ENCODE assay signal across 9 cellular contexts in the genomic region with DNA sequence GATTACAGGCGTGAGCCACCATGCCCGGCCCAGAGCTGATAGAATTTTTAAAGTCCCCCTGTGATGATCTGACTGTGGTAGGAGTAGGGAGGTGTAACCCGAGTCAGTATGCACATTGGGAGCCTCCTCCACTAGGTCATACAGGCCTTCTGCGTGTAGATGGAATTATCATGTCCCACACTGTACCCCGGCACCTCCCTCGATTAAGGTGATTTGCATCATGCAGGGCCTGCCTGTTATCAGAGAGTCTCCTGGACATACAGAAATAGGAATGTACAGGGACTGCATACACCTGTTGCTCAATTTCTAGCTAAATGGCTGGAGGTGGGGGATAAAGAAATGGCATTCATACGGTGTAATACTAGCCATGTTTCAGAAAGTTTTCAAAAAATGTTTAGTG. TPM values are rescaled to one million over a fixed set of nuclear protein-coding genes. Genes with fewer than 3 reads are reported as not detected.
DNase-seq lines count a peak whose midpoint lies in the region; ATAC-seq and TF ChIP-seq lines count a peak whose summit lies in the region.
"Had no signal": no experiment of that assay in that cellular context is flagged by ENCODE, and none has a peak within 500 bp of the region (broad histone marks: within the 10 kb centered on the region; RNA-seq: fewer than 3 reads in every experiment).

No MANE protein-coding gene starts in this region.

- no peaks in the 10 kb centered on the region for H3K36me3 ChIP-seq in hepatocyte (replicated peaks; ENCODE audit: insufficient read depth, low read depth)

- H3K4me1 Mint-ChIP-seq in activated CD4-positive, alpha-beta T cell treated with anti-CD3 and anti-CD28 coated beads, Interleukin-2, amount 10 ng/mL, durations not matched to agents 7 days and 5 days: peaks cover 44% of the 10 kb centered on the region
- peaks cover 46% of the 10 kb centered on the region for H3K4me1 Mint-ChIP-seq in activated CD4-positive, alpha-beta memory T cell treated with anti-CD3 and anti-CD28 coated beads, Interleukin-2, amount 10 ng/mL, durations not matched to agents 7 days and 5 days
- H3K4me1 Mint-ChIP-seq in stimulated activated naive CD8-positive, alpha-beta T cell treated with anti-CD3 and anti-CD28 coated beads, Interleukin-15, amount 100 ng/mL, for 72 hours: peaks cover 46% of the 10 kb centered on the region

- ATAC-seq in stimulated activated naive CD8-positive, alpha-beta T cell treated with anti-CD3 and anti-CD28 coated beads, Interleukin-15, amount 100 ng/mL, for 72 hours: no peak
- ATAC-seq in GM21737 (IDR thresholded peaks at IDR 0.05; ENCODE audit: unreplicated experiment): no peak
- no peak for ATAC-seq in GM18858 (IDR thresholded peaks at IDR 0.05; ENCODE audit: unreplicated experiment)

- H3K4me3 Mint-ChIP-seq in activated CD4-positive, alpha-beta T cell treated with anti-CD3 and anti-CD28 coated beads, Interleukin-2, amount 10 ng/mL, durations not matched to agents 7 days and 5 days: peak overlapping the region; percentile 91
- peak overlapping the region; percentile 100 for H3K4me3 Mint-ChIP-seq in activated CD4-positive, alpha-beta memory T cell treated with anti-CD3 and anti-CD28 coated beads, Interleukin-2, amount 10 ng/mL, durations not matched to agents 7 days and 5 days
- peak overlapping the region; percentile 91 to 92 for H3K4me3 Mint-ChIP-seq in stimulated activated naive CD8-positive, alpha-beta T cell treated with anti-CD3 and anti-CD28 coated beads, Interleukin-15, amount 100 ng/mL, for 72 hours

- POLR2A ChIA-PET in activated CD4-positive, alpha-beta T cell treated with anti-CD3 and anti-CD28 coated beads, Interleukin-2, amount 10 ng/mL, durations not matched to agents 7 days and 5 days (lab: Charles Lee): no interaction called here
- POLR2A ChIA-PET in activated CD4-positive, alpha-beta memory T cell treated with anti-CD3 and anti-CD28 coated beads, Interleukin-2, amount 10 ng/mL, durations not matched to agents 7 days and 5 days (lab: Charles Lee): interaction anchor here (1.5 kb wide), 1 partner anchor 216 kb away, joined by 3 read pairs; a partner anchor contains a TSS

- H3K9me3 Mint-ChIP-seq in activated CD4-positive, alpha-beta T cell treated with anti-CD3 and anti-CD28 coated beads, Interleukin-2, amount 10 ng/mL, durations not matched to agents 7 days and 5 days: peaks cover 16% of the 10 kb centered on the region
- peaks cover 27% of the 10 kb centered on the region for H3K9me3 Mint-ChIP-seq in activated CD4-positive, alpha-beta memory T cell treated with anti-CD3 and anti-CD28 coated beads, Interleukin-2, amount 10 ng/mL, durations not matched to agents 7 days and 5 days
- peaks cover 5 to 10% of the 10 kb centered on the region in 2 donors for H3K9me3 Mint-ChIP-seq in stimulated activated naive CD8-positive, alpha-beta T cell treated with anti-CD3 and anti-CD28 coated beads, Interleukin-15, amount 100 ng/mL, for 72 hours

- peaks cover 9% of the 10 kb centered on the region for H3K4me1 ChIP-seq in hepatocyte (ENCODE audit: insufficient read depth)

- peaks cover 73% of the 10 kb centered on the region for H3K36me3 Mint-ChIP-seq in activated CD4-positive, alpha-beta T cell treated with anti-CD3 and anti-CD28 coated beads, Interleukin-2, amount 10 ng/mL, durations not matched to agents 7 days and 5 days (ENCODE audit: low read depth)
- H3K36me3 Mint-ChIP-seq in activated CD4-positive, alpha-beta memory T cell treated with anti-CD3 and anti-CD28 coated beads, Interleukin-2, amount 10 ng/mL, durations not matched to agents 7 days and 5 days (ENCODE audit: low read depth): peaks cover 83% of the 10 kb centered on the region

- no peaks in the 10 kb centered on the region for H3K9me2 ChIP-seq in hepatocyte (replicated peaks; ENCODE audit: insufficient read depth)

- H3K4me2 ChIP-seq in hepatocyte: peak overlapping the region; percentile 75

- no peak overlapping the region for H3K4me3 ChIP-seq in hepatocyte

- no peak overlapping the region for H2AFZ ChIP-seq in hepatocyte

- CTCF ChIA-PET in activated CD4-positive, alpha-beta T cell treated with anti-CD3 and anti-CD28 coated beads, Interleukin-2, amount 10 ng/mL, durations not matched to agents 7 days and 5 days (lab: Charles Lee): interaction anchor here (0.7 kb wide), 1 partner anchor 26 kb away, joined by 3 read pairs; a partner anchor contains a TSS
- CTCF ChIA-PET in activated CD4-positive, alpha-beta memory T cell treated with anti-CD3 and anti-CD28 coated beads, Interleukin-2, amount 10 ng/mL, durations not matched to agents 7 days and 5 days (lab: Charles Lee): no interaction called here

- no peaks in the 10 kb centered on the region for H3K27me3 Mint-ChIP-seq in activated CD4-positive, alpha-beta T cell treated with anti-CD3 and anti-CD28 coated beads, Interleukin-2, amount 10 ng/mL, durations not matched to agents 7 days and 5 days
- no peaks in the 10 kb centered on the region for H3K27me3 Mint-ChIP-seq in activated CD4-positive, alpha-beta memory T cell treated with anti-CD3 and anti-CD28 coated beads, Interleukin-2, amount 10 ng/mL, durations not matched to agents 7 days and 5 days
- H3K27me3 Mint-ChIP-seq in stimulated activated naive CD8-positive, alpha-beta T cell treated with anti-CD3 and anti-CD28 coated beads, Interleukin-15, amount 100 ng/mL, for 72 hours: no peaks in the 10 kb centered on the region

- H4K20me1 ChIP-seq in hepatocyte (ENCODE audit: insufficient read depth, poor library complexity, severe bottlenecking): no peaks in the 10 kb centered on the region

- peaks cover 37% of the 10 kb centered on the region for H3K79me2 ChIP-seq in hepatocyte

- H3K27me3 ChIP-seq in hepatocyte: no peaks in the 10 kb centered on the region

- 78% methylated on average over 7 of the region's 7 CpGs for WGBS in hepatocyte (ENCODE audit: low lambda C conversion rate, missing lambda C conversion rate)

- no peak for DNase-seq in activated CD4-positive, alpha-beta T cell treated with anti-CD3 and anti-CD28 coated beads, Interleukin-2, amount 10 ng/mL, durations not matched to agents 7 days and 5 days
- no peak for DNase-seq in activated CD4-positive, alpha-beta T cell treated with anti-CD3 and anti-CD28 coated beads, Interleukin-2, amount 50 U/mL, for 4 hours
- no peak for DNase-seq in activated CD4-positive, alpha-beta memory T cell treated with anti-CD3 and anti-CD28 coated beads, Interleukin-2, amount 10 ng/mL, durations not matched to agents 7 days and 5 days
- DNase-seq in hepatocyte (ENCODE audit: low spot score): no peak
- DNase-seq in stimulated activated naive CD8-positive, alpha-beta T cell treated with anti-CD3 and anti-CD28 coated beads, Interleukin-15, amount 100 ng/mL, for 72 hours: no peak
- DNase-seq in ecto neural progenitor cell (ENCODE audit: low spot score): no peak
- DNase-seq: activated CD4-positive, CD25-positive, alpha-beta regulatory T cell had no signal

- TF ChIP-seq CTCF in hepatocyte (IDR thresholded peaks at IDR 0.05; ENCODE audit: poor library complexity): no peak

- H3K9me3 ChIP-seq in hepatocyte (ENCODE audit: low read depth): no peaks in the 10 kb centered on the region

- H3K27ac Mint-ChIP-seq in activated CD4-positive, alpha-beta T cell treated with anti-CD3 and anti-CD28 coated beads, Interleukin-2, amount 10 ng/mL, durations not matched to agents 7 days and 5 days: peak overlapping the region; percentile 98
- H3K27ac Mint-ChIP-seq in activated CD4-positive, alpha-beta memory T cell treated with anti-CD3 and anti-CD28 coated beads, Interleukin-2, amount 10 ng/mL, durations not matched to agents 7 days and 5 days: peak overlapping the region; percentile 100
- H3K27ac Mint-ChIP-seq in stimulated activated naive CD8-positive, alpha-beta T cell treated with anti-CD3 and anti-CD28 coated beads, Interleukin-15, amount 100 ng/mL, for 72 hours: peak overlapping the region in 1 of 2 donors; percentile 97

- H3K27ac ChIP-seq in hepatocyte: peak overlapping the region; percentile 79

RNA-seq across cellular contexts. Expression of a gene that starts 0.9 kb away (rescaled TPM):
- total RNA-seq in activated CD4-positive, alpha-beta T cell treated with anti-CD3 and anti-CD28 coated beads, Interleukin-2, amount 10 ng/mL, durations not matched to agents 7 days and 5 days: 10 to 100 TPM; 57.0 to 59.5 TPM
- 10 to 100 TPM; 53.8 to 60.1 TPM for total RNA-seq in activated CD4-positive, alpha-beta memory T cell treated with anti-CD3 and anti-CD28 coated beads, Interleukin-2, amount 10 ng/mL, durations not matched to agents 7 days and 5 days
- 57.9 and 73.2 TPM in 2 replicates for total RNA-seq in hepatocyte
- polyA plus RNA-seq in hepatocyte: 68.9 and 71.7 TPM in 2 replicates

RNA-seq across cellular contexts. Expression of a gene that starts 22.5 kb away (rescaled TPM):
- total RNA-seq in activated CD4-positive, alpha-beta T cell treated with anti-CD3 and anti-CD28 coated beads, Interleukin-2, amount 10 ng/mL, durations not matched to agents 7 days and 5 days: 1 to 10 TPM; 4.3 to 5.0 TPM
- 1 to 10 TPM; 5.4 to 5.7 TPM for total RNA-seq in activated CD4-positive, alpha-beta memory T cell treated with anti-CD3 and anti-CD28 coated beads, Interleukin-2, amount 10 ng/mL, durations not matched to agents 7 days and 5 days
- total RNA-seq in hepatocyte: 1.3 and 2.0 TPM in 2 replicates
- 2.2 and 3.0 TPM in 2 replicates for polyA plus RNA-seq in hepatocyte

RNA-seq across cellular contexts. Expression of a gene that starts 25.5 kb away (rescaled TPM):
- total RNA-seq in activated CD4-positive, alpha-beta T cell treated with anti-CD3 and anti-CD28 coated beads, Interleukin-2, amount 10 ng/mL, durations not matched to agents 7 days and 5 days: 1 to 10 TPM; 5.1 to 5.4 TPM
- total RNA-seq in activated CD4-positive, alpha-beta memory T cell treated with anti-CD3 and anti-CD28 coated beads, Interleukin-2, amount 10 ng/mL, durations not matched to agents 7 days and 5 days: 1 to 10 TPM; 4.5 TPM
- total RNA-seq in hepatocyte: 7.1 and 8.7 TPM in 2 replicates
- 1.0 and 1.4 TPM in 2 replicates for polyA plus RNA-seq in hepatocyte

RNA-seq across cellular contexts. Expression of a gene that starts 49.0 kb away (rescaled TPM):
- 1 to 10 TPM; 2.0 to 4.5 TPM for total RNA-seq in activated CD4-positive, alpha-beta T cell treated with anti-CD3 and anti-CD28 coated beads, Interleukin-2, amount 10 ng/mL, durations not matched to agents 7 days and 5 days
- total RNA-seq in activated CD4-positive, alpha-beta memory T cell treated with anti-CD3 and anti-CD28 coated beads, Interleukin-2, amount 10 ng/mL, durations not matched to agents 7 days and 5 days: 1 to 10 TPM; 8.5 to 9.9 TPM
- 35.9 and 45.5 TPM in 2 replicates for total RNA-seq in hepatocyte
- 106 and 108 TPM in 2 replicates for polyA plus RNA-seq in hepatocyte

RNA-seq across cellular contexts. Expression of a gene that starts 58.3 kb away (rescaled TPM):
- 1 to 10 TPM in 1 of 2 experiments, under 1 TPM in 1; 0.98 to 1.4 TPM for total RNA-seq in activated CD4-positive, alpha-beta T cell treated with anti-CD3 and anti-CD28 coated beads, Interleukin-2, amount 10 ng/mL, durations not matched to agents 7 days and 5 days
- total RNA-seq in activated CD4-positive, alpha-beta memory T cell treated with anti-CD3 and anti-CD28 coated beads, Interleukin-2, amount 10 ng/mL, durations not matched to agents 7 days and 5 days: 1 to 10 TPM; 1.1 to 1.2 TPM
- total RNA-seq in hepatocyte: 1.5 and 1.6 TPM in 2 replicates
- 3.3 and 4.3 TPM in 2 replicates for polyA plus RNA-seq in hepatocyte
